In the genomic region with DNA sequence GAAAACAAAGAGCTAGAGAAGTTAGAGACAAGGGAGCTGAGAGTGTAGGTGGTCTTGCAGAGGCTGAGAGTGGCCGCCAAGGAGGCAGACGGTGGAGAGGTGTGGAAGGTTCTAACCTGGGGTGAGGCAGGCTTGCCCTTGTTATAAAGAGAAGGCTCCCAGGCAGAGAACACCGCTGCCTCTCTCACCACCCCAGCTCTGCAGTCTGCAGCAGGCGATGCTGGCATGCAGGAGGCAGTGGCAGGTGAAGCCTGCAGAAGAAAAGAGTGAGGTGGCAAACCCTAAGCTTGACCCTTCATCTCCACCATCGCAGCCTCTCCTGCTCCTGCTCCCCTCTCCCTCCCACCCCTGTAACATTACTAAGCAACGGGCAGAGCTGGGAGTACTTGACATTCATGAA, we compare ENCODE assay signal across 1 cellular context.
TF ChIP-seq lines count a peak whose summit lies in the region.

No MANE protein-coding gene starts in this region.

TF ChIP-seq in SK-N-SH treated with all-trans-retinoic acid at 6 μM for 48 hours, 23 proteins besides CTCF, POLR2A, EP300 and RAD21 (continued from another document):
- TF ChIP-seq ARNTL (CRISPR knock-in tag; IDR thresholded peaks at IDR 0.05; ENCODE audit: borderline replicate concordance, low read depth), result no peak
- no peak for TF ChIP-seq RARB (CRISPR knock-in tag; IDR thresholded peaks at IDR 0.05)
- TF ChIP-seq ZNF70 (CRISPR knock-in tag; IDR thresholded peaks at IDR 0.05), result no peak
- no peak for TF ChIP-seq ZNF8 (CRISPR knock-in tag; IDR thresholded peaks at IDR 0.05)
- no peak for TF ChIP-seq ISL1 (CRISPR knock-in tag; IDR thresholded peaks at IDR 0.05)
- TF ChIP-seq GLIS3 (CRISPR knock-in tag; IDR thresholded peaks at IDR 0.05), result no peak
- TF ChIP-seq OSR1 (CRISPR knock-in tag; IDR thresholded peaks at IDR 0.05), result no peak
